ENCODE assay signal across 13 cellular contexts in the genomic region with DNA sequence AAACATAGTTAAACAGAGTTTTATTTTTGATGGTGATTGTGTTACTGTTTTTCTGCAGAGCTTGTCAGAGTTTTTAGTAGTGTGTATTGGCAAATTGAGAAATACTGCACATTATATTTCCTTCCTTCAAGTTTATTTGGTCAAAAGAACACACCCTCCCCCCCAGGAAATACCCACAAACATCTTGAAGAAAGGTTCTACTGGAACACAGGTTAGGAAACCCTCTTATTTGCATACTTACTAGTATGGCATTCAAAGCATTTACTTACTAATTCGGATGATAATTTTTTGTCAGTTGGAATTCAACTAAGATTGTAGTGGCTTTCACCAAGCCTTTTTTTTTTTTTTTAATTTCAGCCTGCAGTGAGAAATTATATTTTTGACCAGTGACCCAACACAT. TPM values are rescaled to one million over a fixed set of nuclear protein-coding genes. Genes with fewer than 3 reads are reported as not detected.
A peak's percentile ranks its signal among the peaks of the same experiment; 100 is the strongest.
DNase-seq lines count a peak whose midpoint lies in the region; ATAC-seq and TF ChIP-seq lines count a peak whose summit lies in the region.
"Had no signal": no experiment of that assay in that cellular context is flagged by ENCODE, and none has a peak within 500 bp of the region (broad histone marks: within the 10 kb centered on the region; RNA-seq: fewer than 3 reads in every experiment).

No MANE protein-coding gene starts in this region.

- H3K27ac Mint-ChIP-seq in endothelial cell (ENCODE audit: unreplicated experiment): peak overlapping the region; percentile 62

- peak; percentile 77 for DNase-seq in AG10803 (ENCODE audit: low read depth)
- peak; percentile 26 for DNase-seq in NAMALWA (ENCODE audit: low spot score)
- DNase-seq in endothelial cell (ENCODE audit: low spot score): no peak
- no peak for DNase-seq in SHP77 treated with DMSO at 0.1 percent for 48 hours (lab: John Stamatoyannopoulos, UW)
- DNase-seq in stimulated activated CD4-positive, alpha-beta T cell treated with anti-CD3 and anti-CD28 coated beads, Interleukin-4, amount 100 ng/mL, for 4 hours: no peak
- no peak for DNase-seq in ureter (ENCODE audit: low spot score)
- DNase-seq in omental fat pad (ENCODE audit: low spot score): no peak
- DNase-seq: midbrain; NCI-H1092; stimulated activated CD4-positive, alpha-beta T cell treated with anti-CD3 and anti-CD28 coated beads, Interleukin-2, amount 100 ng/mL, for 48 hours; T-helper 9 cell had no signal

- H3K9me3 Mint-ChIP-seq in endothelial cell (ENCODE audit: unreplicated experiment): no peaks in the 10 kb centered on the region

- H3K4me3 Mint-ChIP-seq in endothelial cell (ENCODE audit: unreplicated experiment): no peak overlapping the region

- H3K4me1 Mint-ChIP-seq in endothelial cell (ENCODE audit: unreplicated experiment): peaks cover 41% of the 10 kb centered on the region

- peaks cover 6% of the 10 kb centered on the region for H3K36me3 Mint-ChIP-seq in endothelial cell (ENCODE audit: low read depth, unreplicated experiment)

- peak; percentile 64 for ATAC-seq in GM19043 (IDR thresholded peaks at IDR 0.05; ENCODE audit: low read depth, unreplicated experiment)
- no peak for ATAC-seq in omental fat pad (ENCODE audit: low FRiP score)

- no peak overlapping the region for H3K4me3 ChIP-seq in AG10803 (ENCODE audit: low read length)
- H3K4me3 ChIP-seq: coronary artery had no signal

- H3K27me3 Mint-ChIP-seq in endothelial cell (ENCODE audit: unreplicated experiment): peaks cover 2% of the 10 kb centered on the region

- TF ChIP-seq CTCF in AG10803 (conservative IDR thresholded peaks at IDR 0.05; ENCODE audit: low read length) (no peak), endothelial cell (IDR thresholded peaks at IDR 0.05; ENCODE audit: unreplicated experiment) (no peak), omental fat pad (IDR thresholded peaks at IDR 0.05) (no peak)

RNA-seq across cellular contexts. Expression of gene CAB39, which starts 9.1 kb away (rescaled TPM):
- 48.7 TPM for total RNA-seq in endothelial cell (ENCODE audit: unreplicated experiment)
- total RNA-seq in ureter: 85.8 TPM
- total RNA-seq in omental fat pad: 100 to 1,000 TPM in 1 of 4 donors, 10 to 100 TPM in 3; 61.2 to 110 (median 90.3) TPM

Comparison
In these comparisons a context has a peak if more than half of its experiments do, and no peak if none do; other contexts are left out.
1. DNase-seq: peak in AG10803 (single experiment) and NAMALWA (single experiment); none in endothelial cell (single experiment), SHP77 treated with DMSO at 0.1 percent for 48 hours (single experiment), stimulated activated CD4-positive, alpha-beta T cell treated with anti-CD3 and anti-CD28 coated beads, Interleukin-4, amount 100 ng/mL, for 4 hours (0 of 2), ureter (single experiment) and omental fat pad (single experiment).